Comparison of ENCODE assay signal across 6 cellular contexts in genomic region chr12:122202811-122203210, GRCh38. TPM values are rescaled to one million over a fixed set of nuclear protein-coding genes. Genes with fewer than 3 reads are reported as not detected.
DNase-seq lines count a peak whose midpoint lies in the region; ATAC-seq and TF ChIP-seq lines count a peak whose summit lies in the region.
"Not testable (repeated sequence)": the region's sequence is repeated elsewhere in the genome, so short reads cannot be mapped to it uniquely, and the experiment has no call there.

No MANE protein-coding gene starts in this region.

- BruUV-seq in Panc1 (replicated peaks; lab: Mats Ljungman, UMichigan), result not testable (repeated sequence)

- peaks cover 12% of the 10 kb centered on the region for H3K4me1 Mint-ChIP-seq in CD4-positive, alpha-beta T cell (ENCODE audit: low read depth)
- not testable (repeated sequence) for H3K4me1 Mint-ChIP-seq in activated naive CD8-positive, alpha-beta T cell treated with anti-CD3 and anti-CD28 coated beads, Interleukin-2, amount 10 ng/mL, durations not matched to agents 7 days and 5 days
- H3K4me1 Mint-ChIP-seq in stimulated activated effector memory CD8-positive, alpha-beta T cell treated with anti-CD3 and anti-CD28 coated beads, Interleukin-12 subunit alpha, Interleukin-12 subunit beta, amount 100 ng/mL, for 72 hours, result peaks cover 30% of the 10 kb centered on the region

- H3K4me3 ChIP-seq in Panc1 (ENCODE audit: low read depth in 2 of 2, low read length in 2 of 2) (peak overlapping the region; percentile 56 to 76), fibroblast of mammary gland (ENCODE audit: control insufficient read depth, low read depth, low read length) (peak overlapping the region; percentile 50), mucosa of rectum (ENCODE audit: low read length in 2 of 2) (peak overlapping the region; percentile 61 to 70)

- H3K36me3 ChIP-seq in Panc1 (ENCODE audit: control insufficient read depth, insufficient read depth, low read length), result not testable (repeated sequence)
- peaks cover 6 to 11% of the 10 kb centered on the region in 2 donors for H3K36me3 ChIP-seq in mucosa of rectum (ENCODE audit: control insufficient read depth in 2 of 2, insufficient read depth in 2 of 2, low read length in 2 of 2)

- ATAC-seq in CD4-positive, alpha-beta T cell (ENCODE audit: poor library complexity); Panc1; activated naive CD8-positive, alpha-beta T cell treated with anti-CD3 and anti-CD28 coated beads, Interleukin-2, amount 10 ng/mL, durations not matched to agents 7 days and 5 days (ENCODE audit: low read depth); stimulated activated effector memory CD8-positive, alpha-beta T cell treated with anti-CD3 and anti-CD28 coated beads, Interleukin-12 subunit alpha, Interleukin-12 subunit beta, amount 100 ng/mL, for 72 hours: not testable (repeated sequence)

- H3K27ac Mint-ChIP-seq in CD4-positive, alpha-beta T cell; activated naive CD8-positive, alpha-beta T cell treated with anti-CD3 and anti-CD28 coated beads, Interleukin-2, amount 10 ng/mL, durations not matched to agents 7 days and 5 days: not testable (repeated sequence)
- peak overlapping the region; percentile 20 for H3K27ac Mint-ChIP-seq in stimulated activated effector memory CD8-positive, alpha-beta T cell treated with anti-CD3 and anti-CD28 coated beads, Interleukin-12 subunit alpha, Interleukin-12 subunit beta, amount 100 ng/mL, for 72 hours

- not testable (repeated sequence) for H3K9me3 ChIP-seq in CD4-positive, alpha-beta T cell (ENCODE audit: control insufficient read depth, low read length); Panc1 (ENCODE audit: control insufficient read depth, insufficient read depth, low read depth, low read length); mucosa of rectum (ENCODE audit: control insufficient read depth in 2 of 2, low read length in 2 of 2)

- intact Hi-C loops in CD4-positive, alpha-beta T cell (cut with DNase I, micrococcal nuclease); Panc1 (cut with micrococcal nuclease; ENCODE audit: unreplicated experiment): not testable (repeated sequence)

- not testable (repeated sequence) for H3K27ac ChIP-seq in CD4-positive, alpha-beta T cell (ENCODE audit: low read depth, low read length); mucosa of rectum (ENCODE audit: low read depth in 2 of 2, low read length in 2 of 2)
- H3K27ac ChIP-seq in Panc1 (ENCODE audit: low read length), result peak overlapping the region; percentile 83

- H3K9ac ChIP-seq in mucosa of rectum (ENCODE audit: low read depth in 1 of 2, low read length in 2 of 2), result peak overlapping the region in 1 of 2 donors; percentile 23

- H3K4me3 Mint-ChIP-seq in CD4-positive, alpha-beta T cell, result peak overlapping the region; percentile 83
- H3K4me3 Mint-ChIP-seq in activated naive CD8-positive, alpha-beta T cell treated with anti-CD3 and anti-CD28 coated beads, Interleukin-2, amount 10 ng/mL, durations not matched to agents 7 days and 5 days, result peak overlapping the region; percentile 82
- H3K4me3 Mint-ChIP-seq in stimulated activated effector memory CD8-positive, alpha-beta T cell treated with anti-CD3 and anti-CD28 coated beads, Interleukin-12 subunit alpha, Interleukin-12 subunit beta, amount 100 ng/mL, for 72 hours, result peak overlapping the region; percentile 65

- not testable (repeated sequence) for H3K36me3 Mint-ChIP-seq in CD4-positive, alpha-beta T cell (ENCODE audit: low read depth); activated naive CD8-positive, alpha-beta T cell treated with anti-CD3 and anti-CD28 coated beads, Interleukin-2, amount 10 ng/mL, durations not matched to agents 7 days and 5 days
- peaks cover 36% of the 10 kb centered on the region for H3K36me3 Mint-ChIP-seq in stimulated activated effector memory CD8-positive, alpha-beta T cell treated with anti-CD3 and anti-CD28 coated beads, Interleukin-12 subunit alpha, Interleukin-12 subunit beta, amount 100 ng/mL, for 72 hours

- in situ Hi-C loops in Panc1 (cut with HindIII; ENCODE audit: low pct_unique_long_range_greater_than_20kb, low sequenced_read_pairs), result not testable (repeated sequence)

- not testable (repeated sequence) for H3K9me3 Mint-ChIP-seq in CD4-positive, alpha-beta T cell; activated naive CD8-positive, alpha-beta T cell treated with anti-CD3 and anti-CD28 coated beads, Interleukin-2, amount 10 ng/mL, durations not matched to agents 7 days and 5 days; stimulated activated effector memory CD8-positive, alpha-beta T cell treated with anti-CD3 and anti-CD28 coated beads, Interleukin-12 subunit alpha, Interleukin-12 subunit beta, amount 100 ng/mL, for 72 hours

- DNase-seq in CD4-positive, alpha-beta T cell; Panc1 (ENCODE audit: low read depth, low spot score); activated naive CD8-positive, alpha-beta T cell treated with anti-CD3 and anti-CD28 coated beads, Interleukin-2, amount 10 ng/mL, durations not matched to agents 7 days and 5 days; fibroblast of mammary gland (ENCODE audit: low read depth); stimulated activated effector memory CD8-positive, alpha-beta T cell treated with anti-CD3 and anti-CD28 coated beads, Interleukin-12 subunit alpha, Interleukin-12 subunit beta, amount 100 ng/mL, for 72 hours (ENCODE audit: low spot score in 2 of 2): not testable (repeated sequence)

- CTCF ChIA-PET in CD4-positive, alpha-beta T cell (lab: Charles Lee); Panc1 (lab: Charles Lee): not testable (repeated sequence)

- not testable (repeated sequence) for H3K27me3 Mint-ChIP-seq in CD4-positive, alpha-beta T cell
- peaks cover 33% of the 10 kb centered on the region for H3K27me3 Mint-ChIP-seq in activated naive CD8-positive, alpha-beta T cell treated with anti-CD3 and anti-CD28 coated beads, Interleukin-2, amount 10 ng/mL, durations not matched to agents 7 days and 5 days

- peaks cover 16% of the 10 kb centered on the region for H3K4me1 ChIP-seq in Panc1 (ENCODE audit: control insufficient read depth, insufficient read depth, low read length)
- H3K4me1 ChIP-seq in mucosa of rectum (ENCODE audit: control insufficient read depth in 2 of 2, insufficient read depth in 2 of 2, low read length in 2 of 2), result peaks cover 12 to 13% of the 10 kb centered on the region in 2 donors

- not testable (repeated sequence) for H3K27me3 ChIP-seq in CD4-positive, alpha-beta T cell (ENCODE audit: control insufficient read depth, insufficient read depth, low read length); Panc1 (ENCODE audit: control insufficient read depth, insufficient read depth, low read length)
- H3K27me3 ChIP-seq in mucosa of rectum (ENCODE audit: control insufficient read depth in 2 of 2, insufficient read depth in 2 of 2, low read length in 2 of 2), result peaks cover 20 to 36% of the 10 kb centered on the region in 2 donors

- TF ChIP-seq CTCF in CD4-positive, alpha-beta T cell (IDR thresholded peaks at IDR 0.05); Panc1 (IDR thresholded peaks at IDR 0.05); fibroblast of mammary gland (conservative IDR thresholded peaks at IDR 0.05; ENCODE audit: control insufficient read depth, insufficient read depth, low read depth, low read length): not testable (repeated sequence)

- POLR2A ChIA-PET in CD4-positive, alpha-beta T cell (lab: Charles Lee), result interaction anchor here (1.1 to 1.8 kb wide), 6 partner anchors 21 to 764 kb away, joined by 3 to 11 read pairs (median 3); partner anchors contain the start of genes ABCB9, DIABLO, MLXIP and RSRC2
- POLR2A ChIA-PET in Panc1 (lab: Charles Lee); activated naive CD8-positive, alpha-beta T cell treated with anti-CD3 and anti-CD28 coated beads, Interleukin-2, amount 10 ng/mL, durations not matched to agents 7 days and 5 days (lab: Charles Lee): not testable (repeated sequence)

RNA-seq across cellular contexts. Expression of gene B3GNT4, which starts 0.7 kb away (rescaled TPM):
- not detected for total RNA-seq in CD4-positive, alpha-beta T cell
- total RNA-seq in Panc1 (2021; ENCODE audit: unreplicated experiment), result 1.8 TPM
- 2.2 TPM for polyA plus RNA-seq in Panc1 (2012; ENCODE audit: insufficient read length)
- 1 to 10 TPM; 1.1 to 1.6 TPM for total RNA-seq in activated naive CD8-positive, alpha-beta T cell treated with anti-CD3 and anti-CD28 coated beads, Interleukin-2, amount 10 ng/mL, durations not matched to agents 7 days and 5 days

RNA-seq across cellular contexts. Expression of gene LRRC43, which starts 19.9 kb away (rescaled TPM):
- total RNA-seq in CD4-positive, alpha-beta T cell, result not detected
- 1.5 TPM for total RNA-seq in Panc1 (2021; ENCODE audit: unreplicated experiment)
- polyA plus RNA-seq in Panc1 (2012; ENCODE audit: insufficient read length), result 1.4 TPM
- total RNA-seq in activated naive CD8-positive, alpha-beta T cell treated with anti-CD3 and anti-CD28 coated beads, Interleukin-2, amount 10 ng/mL, durations not matched to agents 7 days and 5 days, result under 1 TPM in 1 of 2 experiments, not detected in 1; 0.50 TPM

RNA-seq across cellular contexts. Expression of gene DIABLO, which starts 23.0 kb away (rescaled TPM):
- total RNA-seq in CD4-positive, alpha-beta T cell, result 10 to 100 TPM; 90.3 to 91.3 TPM
- total RNA-seq in Panc1 (2021; ENCODE audit: unreplicated experiment), result 71.5 TPM
- 44.3 TPM for polyA plus RNA-seq in Panc1 (2012; ENCODE audit: insufficient read length)
- 10 to 100 TPM; 44.4 to 45.5 TPM for total RNA-seq in activated naive CD8-positive, alpha-beta T cell treated with anti-CD3 and anti-CD28 coated beads, Interleukin-2, amount 10 ng/mL, durations not matched to agents 7 days and 5 days

RNA-seq across cellular contexts. Expression of gene IL31, which starts 28.8 kb away (rescaled TPM):
- total RNA-seq in CD4-positive, alpha-beta T cell, result not detected
- not detected for total RNA-seq in Panc1 (2021; ENCODE audit: unreplicated experiment)
- polyA plus RNA-seq in Panc1 (2012; ENCODE audit: insufficient read length), result not detected
- not detected for total RNA-seq in activated naive CD8-positive, alpha-beta T cell treated with anti-CD3 and anti-CD28 coated beads, Interleukin-2, amount 10 ng/mL, durations not matched to agents 7 days and 5 days
